8 cellular contexts compared by ENCODE assay signal in genomic region chr4:41256131-41256739, GRCh38. TPM values are rescaled to one million over a fixed set of nuclear protein-coding genes. Genes with fewer than 3 reads are reported as not detected.
A peak's percentile ranks its signal among the peaks of the same experiment; 100 is the strongest.
DNase-seq lines count a peak whose midpoint lies in the region; ATAC-seq, FAIRE-seq and TF ChIP-seq lines count a peak whose summit lies in the region.

No MANE protein-coding gene starts in this region.

- peak; percentile 2 for TF ChIP-seq CTCF in astrocyte (IDR thresholded peaks at IDR 0.05; ENCODE audit: insufficient read depth, low read depth, low read length)
- no peak for TF ChIP-seq CTCF in lower lobe of right lung (IDR thresholded peaks at IDR 0.05)

- peak; percentile 12 for DNase-seq in AG08396 (ENCODE audit: low spot score)
- DNase-seq in HEK293T (ENCODE audit: extremely low spot score), result peak; percentile 11
- DNase-seq in astrocyte (ENCODE audit: low read depth), result peak; percentile 57
- no peak for DNase-seq in lower lobe of right lung
- no peak for DNase-seq in NCI-H524 treated with DMSO at 0.1 percent for 48 hours (lab: John Stamatoyannopoulos, UW)
- DNase-seq in stimulated activated CD4-positive, alpha-beta T cell treated with anti-CD3 and anti-CD28 coated beads, Interleukin-4, amount 100 ng/mL, for 1 hour, result no peak
- no peak for DNase-seq in activated CD8-positive, alpha-beta memory T cell treated with anti-CD3 and anti-CD28 coated beads, Interleukin-2, amount 10 ng/mL, durations not matched to agents 7 days and 5 days

- H3K27me3 ChIP-seq in astrocyte (ENCODE audit: insufficient read depth, low read length) (peaks cover 4% of the 10 kb centered on the region), lower lobe of right lung (ENCODE audit: low read depth) (peaks cover 45% of the 10 kb centered on the region)

- H3K36me3 ChIP-seq in astrocyte (ENCODE audit: insufficient read depth, low read length) (peaks cover 20% of the 10 kb centered on the region), lower lobe of right lung (no peaks in the 10 kb centered on the region)

- H3K4me2 ChIP-seq in astrocyte (ENCODE audit: low read length), result peak overlapping the region; percentile 84

- no peaks in the 10 kb centered on the region for H3K9me3 ChIP-seq in astrocyte (ENCODE audit: insufficient read depth, low read depth, low read length)
- H3K9me3 ChIP-seq in lower lobe of right lung, result no peaks in the 10 kb centered on the region

- ATAC-seq in lower lobe of right lung (no peak), GM18498 (IDR thresholded peaks at IDR 0.05; ENCODE audit: unreplicated experiment) (no peak)
- ATAC-seq in activated CD8-positive, alpha-beta memory T cell treated with anti-CD3 and anti-CD28 coated beads, Interleukin-2, amount 10 ng/mL, durations not matched to agents 7 days and 5 days, result no peak

- H3K27ac ChIP-seq in astrocyte (ENCODE audit: low read depth, low read length), result no peak overlapping the region
- H3K27ac ChIP-seq in lower lobe of right lung, result no peak overlapping the region

- peak overlapping the region; percentile 87 for H3K9ac ChIP-seq in astrocyte (ENCODE audit: low read length)

- peaks cover 21% of the 10 kb centered on the region for H3K4me1 Mint-ChIP-seq in astrocyte (ENCODE audit: low read depth, unreplicated experiment)
- peaks cover 7% of the 10 kb centered on the region for H3K4me1 Mint-ChIP-seq in activated CD8-positive, alpha-beta memory T cell treated with anti-CD3 and anti-CD28 coated beads, Interleukin-2, amount 10 ng/mL, durations not matched to agents 7 days and 5 days

- POLR2A ChIA-PET in HEK293T (lab: Yijun Ruan, JAX), result interaction anchor here (0.5 to 5.3 kb wide), 30 partner anchors 8 to 895 kb away, joined by 3 to 36 read pairs (median 5); partner anchors contain the start of gene APBB2

- intact Hi-C loops in lower lobe of right lung (cut with DNase I), result no loop called here

- H4K20me1 ChIP-seq in astrocyte (ENCODE audit: insufficient read depth, low read length), result peaks cover 34% of the 10 kb centered on the region

- peaks cover 29% of the 10 kb centered on the region for H3K79me2 ChIP-seq in astrocyte (ENCODE audit: insufficient read depth, low read length)

- H3K4me1 ChIP-seq in astrocyte (ENCODE audit: insufficient read depth, low read length) (peaks cover 17% of the 10 kb centered on the region), lower lobe of right lung (peaks cover 16% of the 10 kb centered on the region)

- H3K27me3 Mint-ChIP-seq in astrocyte (ENCODE audit: low read depth, unreplicated experiment), result no peaks in the 10 kb centered on the region
- peaks cover 42% of the 10 kb centered on the region for H3K27me3 Mint-ChIP-seq in activated CD8-positive, alpha-beta memory T cell treated with anti-CD3 and anti-CD28 coated beads, Interleukin-2, amount 10 ng/mL, durations not matched to agents 7 days and 5 days

- CTCF ChIA-PET in HEK293T (lab: Yijun Ruan, JAX), result interaction anchor here (0.9 kb wide), 1 partner anchor 25 kb away, joined by 3 read pairs; no protein-coding TSS in a partner anchor
- CTCF ChIA-PET in activated CD8-positive, alpha-beta memory T cell treated with anti-CD3 and anti-CD28 coated beads, Interleukin-2, amount 10 ng/mL, durations not matched to agents 7 days and 5 days (lab: Charles Lee), result no interaction called here

- no peak for FAIRE-seq in astrocyte (lab: Jason Lieb, UNC)

- H3K4me3 ChIP-seq in astrocyte (ENCODE audit: insufficient read depth, low read depth, low read length), result peak overlapping the region; percentile 80
- H3K4me3 ChIP-seq in lower lobe of right lung, result peak overlapping the region; percentile 56

- no peaks in the 10 kb centered on the region for H3K9me3 Mint-ChIP-seq in astrocyte (ENCODE audit: unreplicated experiment)
- no peaks in the 10 kb centered on the region for H3K9me3 Mint-ChIP-seq in activated CD8-positive, alpha-beta memory T cell treated with anti-CD3 and anti-CD28 coated beads, Interleukin-2, amount 10 ng/mL, durations not matched to agents 7 days and 5 days (ENCODE audit: low read depth)

- H3K27ac Mint-ChIP-seq in astrocyte (ENCODE audit: unreplicated experiment), result peak overlapping the region; percentile 86
- no peak overlapping the region for H3K27ac Mint-ChIP-seq in activated CD8-positive, alpha-beta memory T cell treated with anti-CD3 and anti-CD28 coated beads, Interleukin-2, amount 10 ng/mL, durations not matched to agents 7 days and 5 days

- peak overlapping the region; percentile 84 for H3K4me3 Mint-ChIP-seq in astrocyte (ENCODE audit: unreplicated experiment)
- no peak overlapping the region for H3K4me3 Mint-ChIP-seq in activated CD8-positive, alpha-beta memory T cell treated with anti-CD3 and anti-CD28 coated beads, Interleukin-2, amount 10 ng/mL, durations not matched to agents 7 days and 5 days

- H2AFZ ChIP-seq in astrocyte (ENCODE audit: low read depth, low read length), result peak overlapping the region; percentile 33

- peaks cover 12% of the 10 kb centered on the region for H3K36me3 Mint-ChIP-seq in astrocyte (ENCODE audit: low read depth, unreplicated experiment)
- H3K36me3 Mint-ChIP-seq in activated CD8-positive, alpha-beta memory T cell treated with anti-CD3 and anti-CD28 coated beads, Interleukin-2, amount 10 ng/mL, durations not matched to agents 7 days and 5 days, result peaks cover 1% of the 10 kb centered on the region

TF ChIP-seq in HEK293T, 16 proteins besides CTCF, POLR2A, EP300 and RAD21:
- TF ChIP-seq SUZ12 (IDR thresholded peaks at IDR 0.05), result no peak
- no peak for TF ChIP-seq NFRKB (IDR thresholded peaks at IDR 0.05)
- TF ChIP-seq ELF4 (IDR thresholded peaks at IDR 0.05), result no peak
- TF ChIP-seq SP1 (IDR thresholded peaks at IDR 0.05), result no peak

RNA-seq across cellular contexts. Expression of gene UCHL1, which starts 0.5 kb away (rescaled TPM):
- 1,149 and 1,154 TPM in 2 replicates for total RNA-seq in astrocyte
- total RNA-seq in lower lobe of right lung, result 8.4 TPM
- 1 to 10 TPM in 1 of 2 experiments, under 1 TPM in 1; 0.85 to 4.7 TPM for total RNA-seq in activated CD8-positive, alpha-beta memory T cell treated with anti-CD3 and anti-CD28 coated beads, Interleukin-2, amount 10 ng/mL, durations not matched to agents 7 days and 5 days

RNA-seq across cellular contexts. Expression of gene APBB2, which starts 41.9 kb away (rescaled TPM):
- total RNA-seq in astrocyte (172 and 173 TPM in 2 replicates), lower lobe of right lung (59.3 TPM)
- 10 to 100 TPM in 1 of 2 experiments, under 1 TPM in 1; 0.93 to 13.6 TPM for total RNA-seq in activated CD8-positive, alpha-beta memory T cell treated with anti-CD3 and anti-CD28 coated beads, Interleukin-2, amount 10 ng/mL, durations not matched to agents 7 days and 5 days

Comparison
In these comparisons a context has a peak if more than half of its experiments do, and no peak if none do; other contexts are left out.
1. DNase-seq: peak in AG08396 (single experiment), HEK293T (single experiment) and astrocyte (single experiment); none in lower lobe of right lung (single experiment), NCI-H524 treated with DMSO at 0.1 percent for 48 hours (single experiment), stimulated activated CD4-positive, alpha-beta T cell treated with anti-CD3 and anti-CD28 coated beads, Interleukin-4, amount 100 ng/mL, for 1 hour (single experiment) and activated CD8-positive, alpha-beta memory T cell treated with anti-CD3 and anti-CD28 coated beads, Interleukin-2, amount 10 ng/mL, durations not matched to agents 7 days and 5 days (single experiment).
2. RNA of gene UCHL1, which starts 0.5 kb away (total RNA-seq): 1,149 to 1,154 TPM in astrocyte; 8.4 TPM in lower lobe of right lung (single experiment) and 0.85 to 4.7 TPM in activated CD8-positive, alpha-beta memory T cell treated with anti-CD3 and anti-CD28 coated beads, Interleukin-2, amount 10 ng/mL, durations not matched to agents 7 days and 5 days; every median in the first group is over 100 times any median in the second.